9 cellular contexts compared by ENCODE assay signal in the genomic region with DNA sequence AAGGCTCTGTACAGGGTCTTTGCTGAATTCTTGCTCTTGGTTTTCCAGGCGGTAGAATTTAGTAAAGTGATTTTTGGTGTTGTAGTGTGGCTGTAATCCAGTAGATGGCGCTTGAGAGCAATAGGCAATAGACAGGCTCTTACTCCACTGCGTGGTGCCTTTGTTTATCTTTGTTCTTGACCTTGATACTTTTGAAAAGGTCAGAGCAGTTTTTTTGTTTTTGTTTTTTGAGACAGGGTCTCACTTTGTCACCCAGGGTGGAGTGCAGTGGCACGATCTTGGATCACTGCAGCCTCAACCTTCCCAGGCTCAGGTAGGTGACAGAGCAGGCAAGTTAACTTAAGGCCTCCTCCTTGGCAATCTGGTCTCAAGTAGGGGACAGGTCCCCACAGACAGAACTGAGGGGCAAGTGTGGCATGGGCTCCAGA. TPM values are rescaled to one million over a fixed set of nuclear protein-coding genes. Genes with fewer than 3 reads are reported as not detected.
DNase-seq lines count a peak whose midpoint lies in the region; ATAC-seq and TF ChIP-seq lines count a peak whose summit lies in the region.
"Had no signal": no experiment of that assay in that cellular context is flagged by ENCODE, and none has a peak within 500 bp of the region (broad histone marks: within the 10 kb centered on the region; RNA-seq: fewer than 3 reads in every experiment).

No MANE protein-coding gene starts in this region.

- H3K4me1 ChIP-seq in right atrium auricular region = no peaks in the 10 kb centered on the region
- H3K4me1 ChIP-seq: SJSA1 had no signal

- no peaks in the 10 kb centered on the region for H3K36me3 ChIP-seq in right atrium auricular region
- H3K36me3 ChIP-seq: SJSA1 had no signal

- H3K27me3 ChIP-seq in right atrium auricular region = no peaks in the 10 kb centered on the region
- H3K27me3 ChIP-seq: SJSA1 had no signal

- H3K9me3 ChIP-seq in right atrium auricular region = no peaks in the 10 kb centered on the region
- H3K9me3 ChIP-seq: SJSA1 had no signal

- ATAC-seq in activated naive CD4-positive, alpha-beta T cell treated with anti-CD3 and anti-CD28 coated beads, Interleukin-2, amount 50 U/mL, for 72 hours = peak; percentile 59 to 62
- no peak for ATAC-seq in GM21526 (IDR thresholded peaks at IDR 0.05; ENCODE audit: low FRiP score, unreplicated experiment)
- ATAC-seq in HG02763 (IDR thresholded peaks at IDR 0.05; ENCODE audit: unreplicated experiment) = no peak

- H3K4me1 Mint-ChIP-seq in HFFc6 (ENCODE audit: low read depth) = no peaks in the 10 kb centered on the region

- no peak overlapping the region for H3K27ac Mint-ChIP-seq in HFFc6
- H3K27ac Mint-ChIP-seq in activated naive CD4-positive, alpha-beta T cell treated with anti-CD3 and anti-CD28 coated beads, Interleukin-2, amount 50 U/mL, for 72 hours = no peak overlapping the region

- no peak overlapping the region for H3K27ac ChIP-seq in right atrium auricular region
- H3K27ac ChIP-seq: SJSA1 had no signal

- no peaks in the 10 kb centered on the region for H3K36me3 Mint-ChIP-seq in HFFc6 (ENCODE audit: low read depth)
- no peaks in the 10 kb centered on the region for H3K36me3 Mint-ChIP-seq in activated naive CD4-positive, alpha-beta T cell treated with anti-CD3 and anti-CD28 coated beads, Interleukin-2, amount 50 U/mL, for 72 hours

- peaks cover 17% of the 10 kb centered on the region for H3K27me3 Mint-ChIP-seq in HFFc6 (ENCODE audit: insufficient read depth)

- no peak overlapping the region for H3K4me3 ChIP-seq in right atrium auricular region
- H3K4me3 ChIP-seq: SJSA1 had no signal

- TF ChIP-seq CTCF in HFFc6 (IDR thresholded peaks at IDR 0.05) = peak; percentile 87
- TF ChIP-seq CTCF in right atrium auricular region (IDR thresholded peaks at IDR 0.05) = peak; percentile 48 to 78

- H3K4me3 Mint-ChIP-seq in HFFc6 = no peak overlapping the region

- no peaks in the 10 kb centered on the region for H3K9me3 Mint-ChIP-seq in HFFc6
- H3K9me3 Mint-ChIP-seq in activated naive CD4-positive, alpha-beta T cell treated with anti-CD3 and anti-CD28 coated beads, Interleukin-2, amount 50 U/mL, for 72 hours = peaks cover 0 to 3% of the 10 kb centered on the region in 2 donors

- DNase-seq in COLO829 (ENCODE audit: low spot score) (peak; percentile 73), HFFc6 (peak; percentile 9), RPMI7951 (ENCODE audit: low read depth) (peak; percentile 38), right atrium auricular region (ENCODE audit: low spot score) (no peak)
- DNase-seq in activated naive CD4-positive, alpha-beta T cell treated with anti-CD3 and anti-CD28 coated beads, Interleukin-2, amount 50 U/mL, for 72 hours (ENCODE audit: low spot score in 2 of 2) = peak; percentile 49 to 58
- peak in 3 of 4 experiments; percentile 16 to 45 (median 39) for DNase-seq in stimulated activated CD4-positive, alpha-beta T cell treated with anti-CD3 and anti-CD28 coated beads, Interleukin-1b, Interleukin-23, amount 100 ng/mL, for 24 hours (ENCODE audit: low read depth in 4 of 4, low spot score in 1 of 4)

RNA-seq across cellular contexts. Expression of gene LILRA5, which starts 12.2 kb away (rescaled TPM):
- not detected for total RNA-seq in HFFc6 (2021; fragmentation: NEBNext Ultra II Directional; extraction: Animal tissue kit (Norgen Biotek cat#: 25700))
- total RNA-seq in RPMI7951 (2014; rRNA removed; shearing (Covaris generic)) = not detected in 2 replicates
- total RNA-seq in activated naive CD4-positive, alpha-beta T cell treated with anti-CD3 and anti-CD28 coated beads, Interleukin-2, amount 50 U/mL, for 72 hours = not detected
- 1 to 10 TPM in 1 of 2 donors, under 1 TPM in 1; 0.93 to 3.6 TPM for total RNA-seq in right atrium auricular region
- total RNA-seq: SJSA1 had no signal

RNA-seq across cellular contexts. Expression of gene LILRA4, which starts 13.8 kb away (rescaled TPM):
- total RNA-seq in HFFc6 (2021; fragmentation: NEBNext Ultra II Directional; extraction: Animal tissue kit (Norgen Biotek cat#: 25700)) = not detected
- total RNA-seq in RPMI7951 (2014; rRNA removed; shearing (Covaris generic)) = not detected in 2 replicates
- not detected for total RNA-seq in activated naive CD4-positive, alpha-beta T cell treated with anti-CD3 and anti-CD28 coated beads, Interleukin-2, amount 50 U/mL, for 72 hours
- total RNA-seq in right atrium auricular region = not detected
- total RNA-seq: SJSA1 had no signal

RNA-seq across cellular contexts. Expression of gene LAIR1, which starts 39.5 kb away (rescaled TPM):
- total RNA-seq in HFFc6 (2021; fragmentation: NEBNext Ultra II Directional; extraction: Animal tissue kit (Norgen Biotek cat#: 25700)) = not detected
- 0.12 TPM in 1 of 2 replicates, not detected in the other for total RNA-seq in RPMI7951 (2014; rRNA removed; shearing (Covaris generic))
- 1 to 10 TPM; 2.9 to 9.9 TPM for total RNA-seq in activated naive CD4-positive, alpha-beta T cell treated with anti-CD3 and anti-CD28 coated beads, Interleukin-2, amount 50 U/mL, for 72 hours
- 1 to 10 TPM; 4.2 to 7.8 TPM for total RNA-seq in right atrium auricular region
- total RNA-seq: SJSA1 had no signal

RNA-seq across cellular contexts. Expression of gene LILRB2, which starts 44.3 kb away (rescaled TPM):
- not detected for total RNA-seq in HFFc6 (2021; fragmentation: NEBNext Ultra II Directional; extraction: Animal tissue kit (Norgen Biotek cat#: 25700))
- total RNA-seq in RPMI7951 (2014; rRNA removed; shearing (Covaris generic)) = not detected in 2 replicates
- not detected for total RNA-seq in activated naive CD4-positive, alpha-beta T cell treated with anti-CD3 and anti-CD28 coated beads, Interleukin-2, amount 50 U/mL, for 72 hours
- total RNA-seq in right atrium auricular region = 1 to 10 TPM; 1.1 to 3.4 TPM
- total RNA-seq: SJSA1 had no signal

Comparison
In these comparisons a context has a peak if more than half of its experiments do, and no peak if none do; other contexts are left out.
1. ATAC-seq: peak in activated naive CD4-positive, alpha-beta T cell treated with anti-CD3 and anti-CD28 coated beads, Interleukin-2, amount 50 U/mL, for 72 hours (2 of 2); none in GM21526 (single experiment) and HG02763 (single experiment).